1 cellular context compared by ENCODE assay signal in the genomic region with DNA sequence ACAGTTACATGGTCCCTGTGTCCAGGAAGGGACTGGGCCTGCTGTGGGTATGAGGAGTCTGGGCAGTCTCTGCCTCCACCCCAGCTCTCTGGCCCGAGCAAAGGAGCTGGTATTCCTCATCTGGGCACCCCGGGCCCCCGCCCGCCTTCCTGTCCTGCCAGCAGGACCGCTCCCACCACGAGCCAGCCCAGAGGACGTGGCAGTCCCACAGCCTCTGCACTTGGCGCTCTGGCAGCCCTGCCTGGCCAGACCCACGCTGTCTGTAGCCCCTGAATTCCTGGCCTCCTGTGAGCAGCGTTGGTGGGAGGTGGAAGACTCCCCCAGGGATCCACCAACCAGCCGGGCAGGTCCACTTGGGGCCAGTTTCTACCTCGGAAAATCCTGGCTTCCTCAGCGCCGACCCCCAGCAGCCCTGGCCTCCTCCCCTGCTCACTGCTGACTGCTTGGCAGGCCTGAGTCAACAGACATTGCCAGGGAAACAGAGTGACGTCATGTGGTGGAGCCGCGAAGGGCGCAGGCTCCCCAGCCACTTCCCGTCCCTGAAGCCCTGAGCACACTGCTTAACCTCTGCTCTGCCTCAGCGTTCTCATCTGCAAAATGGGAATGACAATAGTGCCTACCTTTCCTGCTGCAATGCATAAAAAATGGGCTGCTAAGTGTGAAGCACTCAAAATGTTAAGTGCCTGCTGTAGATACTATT.
TF ChIP-seq lines count a peak whose summit lies in the region.

No MANE protein-coding gene starts in this region.

TF ChIP-seq in HepG2, 621 proteins besides CTCF, POLR2A, EP300 and RAD21 (continued from another document and continues in another):
- no peak for TF ChIP-seq ZNF274 (CRISPR knock-in tag; IDR thresholded peaks at IDR 0.05)
- no peak for TF ChIP-seq MAFG (CRISPR knock-in tag; IDR thresholded peaks at IDR 0.05)
- no peak for TF ChIP-seq ZNF33B (CRISPR knock-in tag; IDR thresholded peaks at IDR 0.05)
- TF ChIP-seq FOSL1 (CRISPR knock-in tag; IDR thresholded peaks at IDR 0.05; ENCODE audit: borderline replicate concordance) = no peak
- TF ChIP-seq ELF1 (CRISPR knock-in tag; IDR thresholded peaks at IDR 0.05) = peak; percentile 62
- TF ChIP-seq HOXA5 (CRISPR knock-in tag; IDR thresholded peaks at IDR 0.05) = no peak
- no peak for TF ChIP-seq HHEX (CRISPR knock-in tag; IDR thresholded peaks at IDR 0.05)
- TF ChIP-seq, protein P1, sequence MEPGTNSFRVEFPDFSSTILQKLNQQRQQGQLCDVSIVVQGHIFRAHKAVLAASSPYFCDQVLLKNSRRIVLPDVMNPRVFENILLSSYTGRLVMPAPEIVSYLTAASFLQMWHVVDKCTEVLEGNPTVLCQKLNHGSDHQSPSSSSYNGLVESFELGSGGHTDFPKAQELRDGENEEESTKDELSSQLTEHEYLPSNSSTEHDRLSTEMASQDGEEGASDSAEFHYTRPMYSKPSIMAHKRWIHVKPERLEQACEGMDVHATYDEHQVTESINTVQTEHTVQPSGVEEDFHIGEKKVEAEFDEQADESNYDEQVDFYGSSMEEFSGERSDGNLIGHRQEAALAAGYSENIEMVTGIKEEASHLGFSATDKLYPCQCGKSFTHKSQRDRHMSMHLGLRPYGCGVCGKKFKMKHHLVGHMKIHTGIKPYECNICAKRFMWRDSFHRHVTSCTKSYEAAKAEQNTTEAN (CRISPR knock-in tag; conservative IDR thresholded peaks at IDR 0.05) = no peak
- TF ChIP-seq, protein P2, sequence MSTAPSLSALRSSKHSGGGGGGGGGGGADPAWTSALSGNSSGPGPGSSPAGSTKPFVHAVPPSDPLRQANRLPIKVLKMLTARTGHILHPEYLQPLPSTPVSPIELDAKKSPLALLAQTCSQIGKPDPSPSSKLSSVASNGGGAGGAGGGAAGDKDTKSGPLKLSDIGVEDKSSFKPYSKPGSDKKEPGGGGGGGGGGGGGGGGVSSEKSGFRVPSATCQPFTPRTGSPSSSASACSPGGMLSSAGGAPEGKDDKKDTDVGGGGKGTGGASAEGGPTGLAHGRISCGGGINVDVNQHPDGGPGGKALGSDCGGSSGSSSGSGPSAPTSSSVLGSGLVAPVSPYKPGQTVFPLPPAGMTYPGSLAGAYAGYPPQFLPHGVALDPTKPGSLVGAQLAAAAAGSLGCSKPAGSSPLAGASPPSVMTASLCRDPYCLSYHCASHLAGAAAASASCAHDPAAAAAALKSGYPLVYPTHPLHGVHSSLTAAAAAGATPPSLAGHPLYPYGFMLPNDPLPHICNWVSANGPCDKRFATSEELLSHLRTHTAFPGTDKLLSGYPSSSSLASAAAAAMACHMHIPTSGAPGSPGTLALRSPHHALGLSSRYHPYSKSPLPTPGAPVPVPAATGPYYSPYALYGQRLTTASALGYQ (CRISPR knock-in tag; IDR thresholded peaks at IDR 0.05) = no peak
- TF ChIP-seq, protein P3, sequence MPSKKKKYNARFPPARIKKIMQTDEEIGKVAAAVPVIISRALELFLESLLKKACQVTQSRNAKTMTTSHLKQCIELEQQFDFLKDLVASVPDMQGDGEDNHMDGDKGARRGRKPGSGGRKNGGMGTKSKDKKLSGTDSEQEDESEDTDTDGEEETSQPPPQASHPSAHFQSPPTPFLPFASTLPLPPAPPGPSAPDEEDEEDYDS (CRISPR knock-in tag; IDR thresholded peaks at IDR 0.05) = no peak
- TF ChIP-seq MBNL3 (CRISPR knock-in tag; conservative IDR thresholded peaks at IDR 0.05) = no peak
- TF ChIP-seq EED (CRISPR knock-in tag; IDR thresholded peaks at IDR 0.05) = no peak
- TF ChIP-seq, protein P4, sequence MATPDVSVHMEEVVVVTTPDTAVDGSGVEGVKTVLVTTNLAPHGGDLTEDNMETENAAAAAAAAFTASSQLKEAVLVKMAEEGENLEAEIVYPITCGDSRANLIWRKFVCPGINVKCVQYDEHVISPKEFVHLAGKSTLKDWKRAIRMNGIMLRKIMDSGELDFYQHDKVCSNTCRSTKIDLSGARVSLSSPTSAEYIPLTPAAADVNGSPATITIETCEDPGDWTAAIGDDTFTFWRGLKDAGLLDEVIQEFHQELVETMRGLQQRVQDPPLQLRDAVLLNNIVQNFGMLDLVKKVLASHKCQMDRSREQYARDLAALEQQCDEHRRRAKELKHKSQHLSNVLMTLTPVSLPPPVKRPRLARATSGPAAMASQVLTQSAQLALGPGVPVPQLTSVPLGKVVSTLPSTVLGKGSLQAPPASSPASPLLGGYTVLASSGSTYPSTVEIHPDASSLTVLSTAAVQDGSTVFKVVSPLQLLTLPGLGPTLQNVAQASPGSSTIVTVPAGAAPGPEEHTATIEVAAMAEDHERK (CRISPR knock-in tag; IDR thresholded peaks at IDR 0.05; ENCODE audit: low read depth) = no peak
- no peak for TF ChIP-seq NCOR1 (IDR thresholded peaks at IDR 0.05; ENCODE audit: borderline replicate concordance, low read length)
- TF ChIP-seq ZMYM2 (CRISPR knock-in tag; IDR thresholded peaks at IDR 0.05) = peak; percentile 96
- TF ChIP-seq, protein P5, sequence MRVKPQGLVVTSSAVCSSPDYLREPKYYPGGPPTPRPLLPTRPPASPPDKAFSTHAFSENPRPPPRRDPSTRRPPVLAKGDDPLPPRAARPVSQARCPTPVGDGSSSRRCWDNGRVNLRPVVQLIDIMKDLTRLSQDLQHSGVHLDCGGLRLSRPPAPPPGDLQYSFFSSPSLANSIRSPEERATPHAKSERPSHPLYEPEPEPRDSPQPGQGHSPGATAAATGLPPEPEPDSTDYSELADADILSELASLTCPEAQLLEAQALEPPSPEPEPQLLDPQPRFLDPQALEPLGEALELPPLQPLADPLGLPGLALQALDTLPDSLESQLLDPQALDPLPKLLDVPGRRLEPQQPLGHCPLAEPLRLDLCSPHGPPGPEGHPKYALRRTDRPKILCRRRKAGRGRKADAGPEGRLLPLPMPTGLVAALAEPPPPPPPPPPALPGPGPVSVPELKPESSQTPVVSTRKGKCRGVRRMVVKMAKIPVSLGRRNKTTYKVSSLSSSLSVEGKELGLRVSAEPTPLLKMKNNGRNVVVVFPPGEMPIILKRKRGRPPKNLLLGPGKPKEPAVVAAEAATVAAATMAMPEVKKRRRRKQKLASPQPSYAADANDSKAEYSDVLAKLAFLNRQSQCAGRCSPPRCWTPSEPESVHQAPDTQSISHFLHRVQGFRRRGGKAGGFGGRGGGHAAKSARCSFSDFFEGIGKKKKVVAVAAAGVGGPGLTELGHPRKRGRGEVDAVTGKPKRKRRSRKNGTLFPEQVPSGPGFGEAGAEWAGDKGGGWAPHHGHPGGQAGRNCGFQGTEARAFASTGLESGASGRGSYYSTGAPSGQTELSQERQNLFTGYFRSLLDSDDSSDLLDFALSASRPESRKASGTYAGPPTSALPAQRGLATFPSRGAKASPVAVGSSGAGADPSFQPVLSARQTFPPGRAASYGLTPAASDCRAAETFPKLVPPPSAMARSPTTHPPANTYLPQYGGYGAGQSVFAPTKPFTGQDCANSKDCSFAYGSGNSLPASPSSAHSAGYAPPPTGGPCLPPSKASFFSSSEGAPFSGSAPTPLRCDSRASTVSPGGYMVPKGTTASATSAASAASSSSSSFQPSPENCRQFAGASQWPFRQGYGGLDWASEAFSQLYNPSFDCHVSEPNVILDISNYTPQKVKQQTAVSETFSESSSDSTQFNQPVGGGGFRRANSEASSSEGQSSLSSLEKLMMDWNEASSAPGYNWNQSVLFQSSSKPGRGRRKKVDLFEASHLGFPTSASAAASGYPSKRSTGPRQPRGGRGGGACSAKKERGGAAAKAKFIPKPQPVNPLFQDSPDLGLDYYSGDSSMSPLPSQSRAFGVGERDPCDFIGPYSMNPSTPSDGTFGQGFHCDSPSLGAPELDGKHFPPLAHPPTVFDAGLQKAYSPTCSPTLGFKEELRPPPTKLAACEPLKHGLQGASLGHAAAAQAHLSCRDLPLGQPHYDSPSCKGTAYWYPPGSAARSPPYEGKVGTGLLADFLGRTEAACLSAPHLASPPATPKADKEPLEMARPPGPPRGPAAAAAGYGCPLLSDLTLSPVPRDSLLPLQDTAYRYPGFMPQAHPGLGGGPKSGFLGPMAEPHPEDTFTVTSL (CRISPR knock-in tag; IDR thresholded peaks at IDR 0.05; ENCODE audit: borderline replicate concordance) = no peak
- TF ChIP-seq, protein P6, sequence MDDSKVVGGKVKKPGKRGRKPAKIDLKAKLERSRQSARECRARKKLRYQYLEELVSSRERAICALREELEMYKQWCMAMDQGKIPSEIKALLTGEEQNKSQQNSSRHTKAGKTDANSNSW (CRISPR knock-in tag; IDR thresholded peaks at IDR 0.05; ENCODE audit: borderline replicate concordance) = no peak
- TF ChIP-seq ZNF775 (CRISPR knock-in tag; IDR thresholded peaks at IDR 0.05; ENCODE audit: borderline replicate concordance) = no peak
- no peak for TF ChIP-seq ZNF614 (CRISPR knock-in tag; IDR thresholded peaks at IDR 0.05; ENCODE audit: borderline replicate concordance)
- no peak for TF ChIP-seq TRIM24 (CRISPR knock-in tag; IDR thresholded peaks at IDR 0.05)
- no peak for TF ChIP-seq ZNF570 (CRISPR knock-in tag; IDR thresholded peaks at IDR 0.05; ENCODE audit: borderline replicate concordance)
- no peak; the same call in 1 of the 2 replicates for TF ChIP-seq RFX5 (IDR thresholded peaks at IDR 0.05; ENCODE audit: low read depth, low read length)
- peak; percentile 93 for TF ChIP-seq ADNP (CRISPR knock-in tag; IDR thresholded peaks at IDR 0.05)
- TF ChIP-seq, protein P7, sequence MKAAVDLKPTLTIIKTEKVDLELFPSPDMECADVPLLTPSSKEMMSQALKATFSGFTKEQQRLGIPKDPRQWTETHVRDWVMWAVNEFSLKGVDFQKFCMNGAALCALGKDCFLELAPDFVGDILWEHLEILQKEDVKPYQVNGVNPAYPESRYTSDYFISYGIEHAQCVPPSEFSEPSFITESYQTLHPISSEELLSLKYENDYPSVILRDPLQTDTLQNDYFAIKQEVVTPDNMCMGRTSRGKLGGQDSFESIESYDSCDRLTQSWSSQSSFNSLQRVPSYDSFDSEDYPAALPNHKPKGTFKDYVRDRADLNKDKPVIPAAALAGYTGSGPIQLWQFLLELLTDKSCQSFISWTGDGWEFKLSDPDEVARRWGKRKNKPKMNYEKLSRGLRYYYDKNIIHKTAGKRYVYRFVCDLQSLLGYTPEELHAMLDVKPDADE (CRISPR knock-in tag; IDR thresholded peaks at IDR 0.05) = no peak
- TF ChIP-seq ZNF878 (CRISPR knock-in tag; IDR thresholded peaks at IDR 0.05) = no peak
- TF ChIP-seq ZFP1 (CRISPR knock-in tag; IDR thresholded peaks at IDR 0.05) = no peak
- TF ChIP-seq ZNF329 (CRISPR knock-in tag; IDR thresholded peaks at IDR 0.05; ENCODE audit: low read depth) = no peak
- TF ChIP-seq ZSCAN25 (CRISPR knock-in tag; IDR thresholded peaks at IDR 0.05) = no peak
- TF ChIP-seq NKX3-1 (CRISPR knock-in tag; IDR thresholded peaks at IDR 0.05) = no peak
- no peak for TF ChIP-seq ISL2 (CRISPR knock-in tag; IDR thresholded peaks at IDR 0.05)
- TF ChIP-seq ZNF441 (CRISPR knock-in tag; IDR thresholded peaks at IDR 0.05; ENCODE audit: borderline replicate concordance) = no peak
- no peak for TF ChIP-seq CAMTA2 (CRISPR knock-in tag; IDR thresholded peaks at IDR 0.05; ENCODE audit: borderline replicate concordance)
- TF ChIP-seq SRSF1 (optimal IDR thresholded peaks at IDR 0.05; ENCODE audit: low read depth, low read length) = no peak
- TF ChIP-seq PCBP1 (IDR thresholded peaks at IDR 0.05; ENCODE audit: borderline replicate concordance, low read depth, low read length) = no peak
- no peak for TF ChIP-seq ZKSCAN1 (IDR thresholded peaks at IDR 0.05; ENCODE audit: low read length)
- no peak for TF ChIP-seq ZNF615 (CRISPR knock-in tag; IDR thresholded peaks at IDR 0.05; ENCODE audit: borderline replicate concordance)
- no peak for TF ChIP-seq REXO4 (CRISPR knock-in tag; IDR thresholded peaks at IDR 0.05; ENCODE audit: borderline replicate concordance)
- no peak for TF ChIP-seq ZNF841 (CRISPR knock-in tag; IDR thresholded peaks at IDR 0.05; ENCODE audit: borderline replicate concordance)
- TF ChIP-seq ZC3H4 (CRISPR knock-in tag; IDR thresholded peaks at IDR 0.05; ENCODE audit: borderline replicate concordance) = no peak
- no peak for TF ChIP-seq DPF2 (CRISPR knock-in tag; IDR thresholded peaks at IDR 0.05; ENCODE audit: borderline replicate concordance, low read depth)
- no peak for TF ChIP-seq FOXC1 (CRISPR knock-in tag; IDR thresholded peaks at IDR 0.05; ENCODE audit: borderline replicate concordance)
- TF ChIP-seq NBN (conservative IDR thresholded peaks at IDR 0.05) = no peak
- TF ChIP-seq ZFP36 (IDR thresholded peaks at IDR 0.05; ENCODE audit: borderline replicate concordance, low read depth, low read length, partially characterized antibody) = no peak
- TF ChIP-seq, protein P8, sequence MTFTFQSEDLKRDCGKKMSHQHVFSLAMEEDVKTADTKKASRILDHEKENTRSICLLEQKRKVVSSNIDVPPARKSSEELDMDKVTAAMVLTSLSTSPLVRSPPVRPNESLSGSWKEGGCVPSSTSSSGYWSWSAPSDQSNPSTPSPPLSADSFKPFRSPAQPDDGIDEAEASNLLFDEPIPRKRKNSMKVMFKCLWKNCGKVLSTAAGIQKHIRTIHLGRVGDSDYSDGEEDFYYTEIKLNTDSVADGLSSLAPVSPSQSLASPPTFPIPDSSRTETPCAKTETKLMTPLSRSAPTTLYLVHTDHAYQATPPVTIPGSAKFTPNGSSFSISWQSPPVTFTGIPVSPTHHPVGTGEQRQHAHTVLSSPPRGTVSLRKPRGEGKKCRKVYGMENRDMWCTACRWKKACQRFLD (CRISPR knock-in tag; IDR thresholded peaks at IDR 0.05; ENCODE audit: borderline replicate concordance) = no peak
- TF ChIP-seq CEBPG (CRISPR knock-in tag; IDR thresholded peaks at IDR 0.05) = no peak
- no peak for TF ChIP-seq ZNF543 (CRISPR knock-in tag; IDR thresholded peaks at IDR 0.05)
- TF ChIP-seq SETDB1 (CRISPR knock-in tag; IDR thresholded peaks at IDR 0.05; ENCODE audit: borderline replicate concordance) = no peak
- no peak for TF ChIP-seq POGZ (CRISPR knock-in tag; IDR thresholded peaks at IDR 0.05)
- TF ChIP-seq JDP2 (CRISPR knock-in tag; IDR thresholded peaks at IDR 0.05; ENCODE audit: borderline replicate concordance) = no peak
- TF ChIP-seq ZNF883 (CRISPR knock-in tag; IDR thresholded peaks at IDR 0.05; ENCODE audit: not compliant biosample characterization) = no peak
- TF ChIP-seq, protein P9, sequence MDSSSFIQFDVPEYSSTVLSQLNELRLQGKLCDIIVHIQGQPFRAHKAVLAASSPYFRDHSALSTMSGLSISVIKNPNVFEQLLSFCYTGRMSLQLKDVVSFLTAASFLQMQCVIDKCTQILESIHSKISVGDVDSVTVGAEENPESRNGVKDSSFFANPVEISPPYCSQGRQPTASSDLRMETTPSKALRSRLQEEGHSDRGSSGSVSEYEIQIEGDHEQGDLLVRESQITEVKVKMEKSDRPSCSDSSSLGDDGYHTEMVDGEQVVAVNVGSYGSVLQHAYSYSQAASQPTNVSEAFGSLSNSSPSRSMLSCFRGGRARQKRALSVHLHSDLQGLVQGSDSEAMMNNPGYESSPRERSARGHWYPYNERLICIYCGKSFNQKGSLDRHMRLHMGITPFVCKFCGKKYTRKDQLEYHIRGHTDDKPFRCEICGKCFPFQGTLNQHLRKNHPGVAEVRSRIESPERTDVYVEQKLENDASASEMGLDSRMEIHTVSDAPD (CRISPR knock-in tag; IDR thresholded peaks at IDR 0.05) = no peak
- no peak for TF ChIP-seq DNMT1 (CRISPR knock-in tag; IDR thresholded peaks at IDR 0.05)
- no peak for TF ChIP-seq SP1 (IDR thresholded peaks at IDR 0.05)
- no peak for TF ChIP-seq SP1 (CRISPR knock-in tag; IDR thresholded peaks at IDR 0.05)
